1 cellular context compared by ENCODE assay signal in the genomic region with DNA sequence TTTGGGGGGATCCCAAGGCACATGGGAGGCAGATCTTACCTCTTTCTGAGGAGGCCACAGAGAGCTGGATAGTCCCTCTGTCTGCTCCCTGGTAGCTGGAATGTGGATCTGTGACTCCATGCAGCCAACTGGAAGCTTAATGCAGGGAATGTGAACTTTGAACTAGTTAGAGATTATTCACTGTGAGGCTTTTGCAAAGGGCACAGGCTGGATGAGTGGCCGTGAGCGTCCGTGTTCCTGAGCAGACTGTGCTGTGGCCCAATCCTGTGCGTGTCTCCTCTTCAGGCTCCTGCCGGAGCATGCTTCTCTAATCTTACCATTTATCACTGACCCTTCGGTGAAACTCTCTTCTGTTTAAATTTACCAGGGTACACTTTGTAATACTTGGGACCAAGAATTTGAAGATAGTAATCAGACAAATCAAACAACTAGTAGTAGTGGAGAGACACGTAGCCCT.
TF ChIP-seq lines count a peak whose summit lies in the region.

No MANE protein-coding gene starts in this region.

TF ChIP-seq in HepG2, 621 proteins besides CTCF, POLR2A, EP300 and RAD21 (continued from another document and continues in another):
- TF ChIP-seq, protein P1, sequence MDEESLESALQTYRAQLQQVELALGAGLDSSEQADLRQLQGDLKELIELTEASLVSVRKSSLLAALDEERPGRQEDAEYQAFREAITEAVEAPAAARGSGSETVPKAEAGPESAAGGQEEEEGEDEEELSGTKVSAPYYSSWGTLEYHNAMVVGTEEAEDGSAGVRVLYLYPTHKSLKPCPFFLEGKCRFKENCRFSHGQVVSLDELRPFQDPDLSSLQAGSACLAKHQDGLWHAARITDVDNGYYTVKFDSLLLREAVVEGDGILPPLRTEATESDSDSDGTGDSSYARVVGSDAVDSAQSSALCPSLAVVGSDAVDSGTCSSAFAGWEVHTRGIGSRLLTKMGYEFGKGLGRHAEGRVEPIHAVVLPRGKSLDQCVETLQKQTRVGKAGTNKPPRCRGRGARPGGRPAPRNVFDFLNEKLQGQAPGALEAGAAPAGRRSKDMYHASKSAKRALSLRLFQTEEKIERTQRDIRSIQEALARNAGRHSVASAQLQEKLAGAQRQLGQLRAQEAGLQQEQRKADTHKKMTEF (CRISPR knock-in tag; IDR thresholded peaks at IDR 0.05): peak; percentile 30; the same call in 1 of the 2 replicates
- peak; percentile 87 for TF ChIP-seq PHF21A (CRISPR knock-in tag; IDR thresholded peaks at IDR 0.05)
- no peak; the same call in 1 of the 2 replicates for TF ChIP-seq GFI1 (CRISPR knock-in tag; IDR thresholded peaks at IDR 0.05; ENCODE audit: borderline replicate concordance)
- TF ChIP-seq, protein P2, sequence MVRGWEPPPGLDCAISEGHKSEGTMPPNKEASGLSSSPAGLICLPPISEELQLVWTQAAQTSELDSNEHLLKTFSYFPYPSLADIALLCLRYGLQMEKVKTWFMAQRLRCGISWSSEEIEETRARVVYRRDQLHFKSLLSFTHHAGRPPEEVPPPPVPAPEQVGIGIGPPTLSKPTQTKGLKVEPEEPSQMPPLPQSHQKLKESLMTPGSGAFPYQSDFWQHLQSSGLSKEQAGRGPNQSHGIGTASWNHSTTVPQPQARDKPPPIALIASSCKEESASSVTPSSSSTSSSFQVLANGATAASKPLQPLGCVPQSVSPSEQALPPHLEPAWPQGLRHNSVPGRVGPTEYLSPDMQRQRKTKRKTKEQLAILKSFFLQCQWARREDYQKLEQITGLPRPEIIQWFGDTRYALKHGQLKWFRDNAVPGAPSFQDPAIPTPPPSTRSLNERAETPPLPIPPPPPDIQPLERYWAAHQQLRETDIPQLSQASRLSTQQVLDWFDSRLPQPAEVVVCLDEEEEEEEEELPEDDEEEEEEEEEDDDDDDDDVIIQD (CRISPR knock-in tag; IDR thresholded peaks at IDR 0.05; ENCODE audit: low read depth): peak; percentile 61
- peak; percentile 24; the same call in 1 of the 2 replicates for TF ChIP-seq KAT8 (CRISPR knock-in tag; IDR thresholded peaks at IDR 0.05)
- TF ChIP-seq PPARG (CRISPR knock-in tag; conservative IDR thresholded peaks at IDR 0.05): peak; percentile 88
- peak; percentile 74; the same call in 1 of the 2 replicates for TF ChIP-seq ZNF792 (CRISPR knock-in tag; IDR thresholded peaks at IDR 0.05)
- no peak for TF ChIP-seq ZNF335 (CRISPR knock-in tag; IDR thresholded peaks at IDR 0.05)
- TF ChIP-seq KMT2A (CRISPR knock-in tag; IDR thresholded peaks at IDR 0.05): peak; percentile 63; the same call in 1 of the 2 replicates
- no peak for TF ChIP-seq KLF15 (CRISPR knock-in tag; IDR thresholded peaks at IDR 0.05; ENCODE audit: borderline replicate concordance)
- TF ChIP-seq ZNF121 (CRISPR knock-in tag; IDR thresholded peaks at IDR 0.05): no peak
- no peak for TF ChIP-seq CBX5 (CRISPR knock-in tag; IDR thresholded peaks at IDR 0.05; ENCODE audit: borderline replicate concordance)
- TF ChIP-seq, protein P3, sequence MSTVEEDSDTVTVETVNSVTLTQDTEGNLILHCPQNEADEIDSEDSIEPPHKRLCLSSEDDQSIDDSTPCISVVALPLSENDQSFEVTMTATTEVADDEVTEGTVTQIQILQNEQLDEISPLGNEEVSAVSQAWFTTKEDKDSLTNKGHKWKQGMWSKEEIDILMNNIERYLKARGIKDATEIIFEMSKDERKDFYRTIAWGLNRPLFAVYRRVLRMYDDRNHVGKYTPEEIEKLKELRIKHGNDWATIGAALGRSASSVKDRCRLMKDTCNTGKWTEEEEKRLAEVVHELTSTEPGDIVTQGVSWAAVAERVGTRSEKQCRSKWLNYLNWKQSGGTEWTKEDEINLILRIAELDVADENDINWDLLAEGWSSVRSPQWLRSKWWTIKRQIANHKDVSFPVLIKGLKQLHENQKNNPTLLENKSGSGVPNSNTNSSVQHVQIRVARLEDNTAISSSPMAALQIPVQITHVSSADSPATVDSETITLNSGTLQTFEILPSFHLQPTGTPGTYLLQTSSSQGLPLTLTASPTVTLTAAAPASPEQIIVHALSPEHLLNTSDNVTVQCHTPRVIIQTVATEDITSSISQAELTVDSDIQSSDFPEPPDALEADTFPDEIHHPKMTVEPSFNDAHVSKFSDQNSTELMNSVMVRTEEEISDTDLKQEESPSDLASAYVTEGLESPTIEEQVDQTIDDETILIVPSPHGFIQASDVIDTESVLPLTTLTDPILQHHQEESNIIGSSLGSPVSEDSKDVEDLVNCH (CRISPR knock-in tag; IDR thresholded peaks at IDR 0.05): no peak
- TF ChIP-seq REXO4 (CRISPR knock-in tag; IDR thresholded peaks at IDR 0.05; ENCODE audit: borderline replicate concordance): no peak
- TF ChIP-seq IRX3 (CRISPR knock-in tag; IDR thresholded peaks at IDR 0.05; ENCODE audit: borderline replicate concordance, low read depth): no peak
- TF ChIP-seq, protein P4, sequence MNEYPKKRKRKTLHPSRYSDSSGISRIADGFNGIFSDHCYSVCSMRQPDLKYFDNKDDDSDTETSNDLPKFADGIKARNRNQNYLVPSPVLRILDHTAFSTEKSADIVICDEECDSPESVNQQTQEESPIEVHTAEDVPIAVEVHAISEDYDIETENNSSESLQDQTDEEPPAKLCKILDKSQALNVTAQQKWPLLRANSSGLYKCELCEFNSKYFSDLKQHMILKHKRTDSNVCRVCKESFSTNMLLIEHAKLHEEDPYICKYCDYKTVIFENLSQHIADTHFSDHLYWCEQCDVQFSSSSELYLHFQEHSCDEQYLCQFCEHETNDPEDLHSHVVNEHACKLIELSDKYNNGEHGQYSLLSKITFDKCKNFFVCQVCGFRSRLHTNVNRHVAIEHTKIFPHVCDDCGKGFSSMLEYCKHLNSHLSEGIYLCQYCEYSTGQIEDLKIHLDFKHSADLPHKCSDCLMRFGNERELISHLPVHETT (CRISPR knock-in tag; conservative IDR thresholded peaks at IDR 0.05): no peak; the same call in 1 of the 2 replicates
- TF ChIP-seq NR2F2 (IDR thresholded peaks at IDR 0.05; ENCODE audit: borderline replicate concordance, low read depth): no peak
- TF ChIP-seq, protein P5, sequence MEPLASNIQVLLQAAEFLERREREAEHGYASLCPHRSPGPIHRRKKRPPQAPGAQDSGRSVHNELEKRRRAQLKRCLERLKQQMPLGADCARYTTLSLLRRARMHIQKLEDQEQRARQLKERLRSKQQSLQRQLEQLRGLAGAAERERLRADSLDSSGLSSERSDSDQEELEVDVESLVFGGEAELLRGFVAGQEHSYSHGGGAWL (CRISPR knock-in tag; IDR thresholded peaks at IDR 0.05): no peak
- TF ChIP-seq, protein P6, sequence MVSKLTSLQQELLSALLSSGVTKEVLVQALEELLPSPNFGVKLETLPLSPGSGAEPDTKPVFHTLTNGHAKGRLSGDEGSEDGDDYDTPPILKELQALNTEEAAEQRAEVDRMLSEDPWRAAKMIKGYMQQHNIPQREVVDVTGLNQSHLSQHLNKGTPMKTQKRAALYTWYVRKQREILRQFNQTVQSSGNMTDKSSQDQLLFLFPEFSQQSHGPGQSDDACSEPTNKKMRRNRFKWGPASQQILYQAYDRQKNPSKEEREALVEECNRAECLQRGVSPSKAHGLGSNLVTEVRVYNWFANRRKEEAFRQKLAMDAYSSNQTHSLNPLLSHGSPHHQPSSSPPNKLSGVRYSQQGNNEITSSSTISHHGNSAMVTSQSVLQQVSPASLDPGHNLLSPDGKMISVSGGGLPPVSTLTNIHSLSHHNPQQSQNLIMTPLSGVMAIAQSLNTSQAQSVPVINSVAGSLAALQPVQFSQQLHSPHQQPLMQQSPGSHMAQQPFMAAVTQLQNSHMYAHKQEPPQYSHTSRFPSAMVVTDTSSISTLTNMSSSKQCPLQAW (CRISPR knock-in tag; IDR thresholded peaks at IDR 0.05): peak; percentile 19; the same call in 1 of the 2 replicates
- peak; percentile 49 for TF ChIP-seq XRCC5 (optimal IDR thresholded peaks at IDR 0.05; ENCODE audit: low read length)
- peak; percentile 51; the same call in 1 of the 2 replicates for TF ChIP-seq ZNF629 (CRISPR knock-in tag; conservative IDR thresholded peaks at IDR 0.05)
- TF ChIP-seq, protein P7, sequence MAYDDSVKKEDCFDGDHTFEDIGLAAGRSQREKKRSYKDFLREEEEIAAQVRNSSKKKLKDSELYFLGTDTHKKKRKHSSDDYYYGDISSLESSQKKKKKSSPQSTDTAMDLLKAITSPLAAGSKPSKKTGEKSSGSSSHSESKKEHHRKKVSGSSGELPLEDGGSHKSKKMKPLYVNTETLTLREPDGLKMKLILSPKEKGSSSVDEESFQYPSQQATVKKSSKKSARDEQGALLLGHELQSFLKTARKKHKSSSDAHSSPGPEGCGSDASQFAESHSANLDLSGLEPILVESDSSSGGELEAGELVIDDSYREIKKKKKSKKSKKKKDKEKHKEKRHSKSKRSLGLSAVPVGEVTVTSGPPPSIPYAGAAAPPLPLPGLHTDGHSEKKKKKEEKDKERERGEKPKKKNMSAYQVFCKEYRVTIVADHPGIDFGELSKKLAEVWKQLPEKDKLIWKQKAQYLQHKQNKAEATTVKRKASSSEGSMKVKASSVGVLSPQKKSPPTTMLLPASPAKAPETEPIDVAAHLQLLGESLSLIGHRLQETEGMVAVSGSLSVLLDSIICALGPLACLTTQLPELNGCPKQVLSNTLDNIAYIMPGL (CRISPR knock-in tag; IDR thresholded peaks at IDR 0.05; ENCODE audit: borderline replicate concordance in 1 of 2, low read depth in 1 of 2): peak in 1 of 2 experiments; percentile 17; a peak in 2 of 4 replicates
- TF ChIP-seq ZNF205 (CRISPR knock-in tag; IDR thresholded peaks at IDR 0.05): no peak
- peak; percentile 68; the same call in 1 of the 2 replicates for TF ChIP-seq KDM6A (CRISPR knock-in tag; IDR thresholded peaks at IDR 0.05; ENCODE audit: low read depth)
- no peak for TF ChIP-seq NKX3-1 (CRISPR knock-in tag; IDR thresholded peaks at IDR 0.05)
- TF ChIP-seq ASH2L (IDR thresholded peaks at IDR 0.05; ENCODE audit: insufficient read length, low read depth, low read length): peak; percentile 79
- no peak for TF ChIP-seq PRPF4 (IDR thresholded peaks at IDR 0.05; ENCODE audit: low read depth, low read length, poor library complexity, severe bottlenecking)
- peak; percentile 73; the same call in 1 of the 2 replicates for TF ChIP-seq GATAD2A (CRISPR knock-in tag; IDR thresholded peaks at IDR 0.05)
- TF ChIP-seq BCL6 (CRISPR knock-in tag; IDR thresholded peaks at IDR 0.05): peak; percentile 45
- TF ChIP-seq, protein P8, sequence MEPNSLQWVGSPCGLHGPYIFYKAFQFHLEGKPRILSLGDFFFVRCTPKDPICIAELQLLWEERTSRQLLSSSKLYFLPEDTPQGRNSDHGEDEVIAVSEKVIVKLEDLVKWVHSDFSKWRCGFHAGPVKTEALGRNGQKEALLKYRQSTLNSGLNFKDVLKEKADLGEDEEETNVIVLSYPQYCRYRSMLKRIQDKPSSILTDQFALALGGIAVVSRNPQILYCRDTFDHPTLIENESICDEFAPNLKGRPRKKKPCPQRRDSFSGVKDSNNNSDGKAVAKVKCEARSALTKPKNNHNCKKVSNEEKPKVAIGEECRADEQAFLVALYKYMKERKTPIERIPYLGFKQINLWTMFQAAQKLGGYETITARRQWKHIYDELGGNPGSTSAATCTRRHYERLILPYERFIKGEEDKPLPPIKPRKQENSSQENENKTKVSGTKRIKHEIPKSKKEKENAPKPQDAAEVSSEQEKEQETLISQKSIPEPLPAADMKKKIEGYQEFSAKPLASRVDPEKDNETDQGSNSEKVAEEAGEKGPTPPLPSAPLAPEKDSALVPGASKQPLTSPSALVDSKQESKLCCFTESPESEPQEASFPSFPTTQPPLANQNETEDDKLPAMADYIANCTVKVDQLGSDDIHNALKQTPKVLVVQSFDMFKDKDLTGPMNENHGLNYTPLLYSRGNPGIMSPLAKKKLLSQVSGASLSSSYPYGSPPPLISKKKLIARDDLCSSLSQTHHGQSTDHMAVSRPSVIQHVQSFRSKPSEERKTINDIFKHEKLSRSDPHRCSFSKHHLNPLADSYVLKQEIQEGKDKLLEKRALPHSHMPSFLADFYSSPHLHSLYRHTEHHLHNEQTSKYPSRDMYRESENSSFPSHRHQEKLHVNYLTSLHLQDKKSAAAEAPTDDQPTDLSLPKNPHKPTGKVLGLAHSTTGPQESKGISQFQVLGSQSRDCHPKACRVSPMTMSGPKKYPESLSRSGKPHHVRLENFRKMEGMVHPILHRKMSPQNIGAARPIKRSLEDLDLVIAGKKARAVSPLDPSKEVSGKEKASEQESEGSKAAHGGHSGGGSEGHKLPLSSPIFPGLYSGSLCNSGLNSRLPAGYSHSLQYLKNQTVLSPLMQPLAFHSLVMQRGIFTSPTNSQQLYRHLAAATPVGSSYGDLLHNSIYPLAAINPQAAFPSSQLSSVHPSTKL (CRISPR knock-in tag; IDR thresholded peaks at IDR 0.05): peak; percentile 75
- TF ChIP-seq ZMYM4 (CRISPR knock-in tag; IDR thresholded peaks at IDR 0.05): peak; percentile 78; the same call in 1 of the 2 replicates
- TF ChIP-seq HMG20B (CRISPR knock-in tag; conservative IDR thresholded peaks at IDR 0.05): 0 out of 2 replicates have a peak, but pooled peaks have one; percentile 22
- peak; percentile 35; the same call in 1 of the 2 replicates for TF ChIP-seq ZBTB20 (CRISPR knock-in tag; IDR thresholded peaks at IDR 0.05; ENCODE audit: borderline replicate concordance, low read depth)
- TF ChIP-seq, protein P9, sequence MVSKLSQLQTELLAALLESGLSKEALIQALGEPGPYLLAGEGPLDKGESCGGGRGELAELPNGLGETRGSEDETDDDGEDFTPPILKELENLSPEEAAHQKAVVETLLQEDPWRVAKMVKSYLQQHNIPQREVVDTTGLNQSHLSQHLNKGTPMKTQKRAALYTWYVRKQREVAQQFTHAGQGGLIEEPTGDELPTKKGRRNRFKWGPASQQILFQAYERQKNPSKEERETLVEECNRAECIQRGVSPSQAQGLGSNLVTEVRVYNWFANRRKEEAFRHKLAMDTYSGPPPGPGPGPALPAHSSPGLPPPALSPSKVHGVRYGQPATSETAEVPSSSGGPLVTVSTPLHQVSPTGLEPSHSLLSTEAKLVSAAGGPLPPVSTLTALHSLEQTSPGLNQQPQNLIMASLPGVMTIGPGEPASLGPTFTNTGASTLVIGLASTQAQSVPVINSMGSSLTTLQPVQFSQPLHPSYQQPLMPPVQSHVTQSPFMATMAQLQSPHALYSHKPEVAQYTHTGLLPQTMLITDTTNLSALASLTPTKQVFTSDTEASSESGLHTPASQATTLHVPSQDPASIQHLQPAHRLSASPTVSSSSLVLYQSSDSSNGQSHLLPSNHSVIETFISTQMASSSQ (IDR thresholded peaks at IDR 0.05; ENCODE audit: low read depth): no peak
- TF ChIP-seq, protein P9 (CRISPR knock-in tag; IDR thresholded peaks at IDR 0.05; ENCODE audit: borderline replicate concordance): peak; percentile 41; the same call in 1 of the 2 replicates
